Comparison of ENCODE assay signal across 20 cellular contexts in the genomic region with DNA sequence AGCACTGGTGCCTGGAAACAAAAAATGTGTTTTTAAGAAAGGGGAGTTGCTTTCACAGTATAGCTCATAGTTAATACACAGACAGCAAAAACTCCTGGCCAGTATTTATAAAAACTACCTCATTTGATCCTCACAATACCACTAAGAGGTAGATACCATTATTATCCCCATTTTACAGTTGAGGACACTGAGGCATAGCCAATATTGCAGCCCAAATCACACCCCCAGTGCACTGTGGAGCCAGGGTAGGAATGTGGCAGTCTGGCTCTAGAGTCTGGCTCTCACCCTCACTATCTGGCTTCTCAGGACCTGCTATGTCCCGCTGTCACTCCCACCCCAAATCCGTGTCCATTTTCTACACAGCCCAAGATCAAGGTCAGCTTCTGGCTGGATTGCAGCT. TPM values are rescaled to one million over a fixed set of nuclear protein-coding genes. Genes with fewer than 3 reads are reported as not detected.
DNase-seq lines count a peak whose midpoint lies in the region; ATAC-seq and TF ChIP-seq lines count a peak whose summit lies in the region.
"Had no signal": no experiment of that assay in that cellular context is flagged by ENCODE, and none has a peak within 500 bp of the region (broad histone marks: within the 10 kb centered on the region; RNA-seq: fewer than 3 reads in every experiment).

No MANE protein-coding gene starts in this region.

- H3K27me3 ChIP-seq in BLaER1 treated with 17β-estradiol and CSF1 and Interleukin-3, amounts not matched to agents 10 nM and 100 nM: no peaks in the 10 kb centered on the region
- H3K27me3 ChIP-seq in gastroesophageal sphincter: no peaks in the 10 kb centered on the region
- no peaks in the 10 kb centered on the region for H3K27me3 ChIP-seq in stomach smooth muscle (ENCODE audit: control insufficient read depth in 1 of 2, insufficient read depth in 2 of 2, low read length in 2 of 2)
- no peaks in the 10 kb centered on the region; the same call in 1 of the 2 replicates for H3K27me3 ChIP-seq in SJCRH30

- POLR2A ChIA-PET in RWPE1 (lab: Yijun Ruan, JAX; ENCODE audit: low non-redundant PET): no interaction called here

- peaks cover 0 to 48% (median 35%) of the 10 kb centered on the region in 11 experiments; a peak in 21 of 22 replicates for H3K36me3 ChIP-seq in BLaER1 treated with 17β-estradiol and CSF1 and Interleukin-3, amounts not matched to agents 10 nM and 100 nM
- peaks cover 0 to 8% of the 10 kb centered on the region in 2 donors for H3K36me3 ChIP-seq in gastroesophageal sphincter
- H3K36me3 ChIP-seq in stomach smooth muscle (ENCODE audit: control insufficient read depth in 2 of 2, insufficient read depth in 2 of 2, low read length in 2 of 2): no peaks in the 10 kb centered on the region
- H3K36me3 ChIP-seq in SJCRH30: no peaks in the 10 kb centered on the region
- H3K36me3 ChIP-seq: prostate gland had no signal

- TF ChIP-seq EP300 in gastroesophageal sphincter (IDR thresholded peaks at IDR 0.05): no peak

- H3K4me2 ChIP-seq in BLaER1 treated with 17β-estradiol and CSF1 and Interleukin-3, amounts not matched to agents 10 nM and 100 nM: peak overlapping the region; percentile 81 to 98 (median 95); a peak in 21 of 22 replicates

- H4K20me1 ChIP-seq in BLaER1 treated with 17β-estradiol and CSF1 and Interleukin-3, amounts not matched to agents 10 nM and 100 nM: peaks cover 27 to 75% (median 70%) of the 10 kb centered on the region in 11 experiments; a peak in 21 of 22 replicates

- H3K27ac ChIP-seq in BLaER1 treated with 17β-estradiol and CSF1 and Interleukin-3, amounts not matched to agents 10 nM and 100 nM: no peak overlapping the region
- H3K27ac ChIP-seq in RWPE1: peak overlapping the region; percentile 33
- peak overlapping the region in 3 of 4 donors; percentile 88 to 96 (median 94) for H3K27ac ChIP-seq in gastroesophageal sphincter
- peak overlapping the region; percentile 94 for H3K27ac ChIP-seq in stomach smooth muscle (ENCODE audit: low read length)
- H3K27ac ChIP-seq in SJCRH30: no peak overlapping the region
- H3K27ac ChIP-seq: epithelial cell of prostate, prostate gland had no signal

- TF ChIP-seq CTCF in RWPE1 (conservative IDR thresholded peaks at IDR 0.05; ENCODE audit: low read depth) (no peak), gastroesophageal sphincter (IDR thresholded peaks at IDR 0.05) (no peak)

- no peak overlapping the region for H3K4me3 ChIP-seq in BLaER1 treated with 17β-estradiol and CSF1 and Interleukin-3, amounts not matched to agents 10 nM and 100 nM
- H3K4me3 ChIP-seq in gastroesophageal sphincter (no peak overlapping the region), stomach smooth muscle (ENCODE audit: low read length in 2 of 2) (peak overlapping the region in 1 of 2 donors; percentile 29), SJCRH30 (no peak overlapping the region)
- H3K4me3 ChIP-seq: lung, prostate gland had no signal

- peak overlapping the region in 8 of 11 experiments; percentile 4 to 93 (median 21); a peak in 4 of 22 replicates for H3K9ac ChIP-seq in BLaER1 treated with 17β-estradiol and CSF1 and Interleukin-3, amounts not matched to agents 10 nM and 100 nM
- H3K9ac ChIP-seq in stomach smooth muscle (ENCODE audit: low read length in 2 of 2): peak overlapping the region in 1 of 2 donors; percentile 6

- DNase-seq in RWPE1 (ENCODE audit: low spot score) (no peak), SJCRH30 (no peak), DMS 273 treated with DMSO at 0.1 percent for 48 hours (lab: John Stamatoyannopoulos, UW) (no peak), germinal center (ENCODE audit: low spot score) (no peak)
- DNase-seq: activated CD4-positive, alpha-beta T cell treated with anti-CD3 and anti-CD28 coated beads, Interleukin-2, amount 10 ng/mL, durations not matched to agents 24 days and 14 days; activated naive CD4-positive, alpha-beta T cell; cortex of kidney; DMS53; H7; Kasumi-1; NCI-H1417 treated with DMSO at 0.1 percent for 48 hours; NCI-H2171; stimulated activated naive CD4-positive, alpha-beta T cell treated with Interleukin-2 at 50 U/mL for 16 hours had no signal

- CTCF ChIA-PET in RWPE1 (lab: Yijun Ruan, JAX): interaction anchor here (1.2 kb wide), 1 partner anchor 12 kb away, joined by 3 read pairs; no protein-coding TSS in a partner anchor

- TF ChIP-seq POLR2A in gastroesophageal sphincter (IDR thresholded peaks at IDR 0.05): no peak

- peaks cover 53 to 75% (median 59%) of the 10 kb centered on the region in 10 experiments for H3K4me1 ChIP-seq in BLaER1 treated with 17β-estradiol and CSF1 and Interleukin-3, amounts not matched to agents 10 nM and 100 nM
- H3K4me1 ChIP-seq in gastroesophageal sphincter (peaks cover 0 to 90% (median 18%) of the 10 kb centered on the region in 3 donors), stomach smooth muscle (ENCODE audit: control insufficient read depth, insufficient read depth, low read length) (peaks cover 38% of the 10 kb centered on the region), SJCRH30 (no peaks in the 10 kb centered on the region)

- no peaks in the 10 kb centered on the region for H3K9me3 ChIP-seq in BLaER1 treated with 17β-estradiol and CSF1 and Interleukin-3, amounts not matched to agents 10 nM and 100 nM (replicated peaks in 1 of 11)
- H3K9me3 ChIP-seq in gastroesophageal sphincter: no peaks in the 10 kb centered on the region
- H3K9me3 ChIP-seq in stomach smooth muscle (ENCODE audit: control insufficient read depth in 2 of 2, low read length in 2 of 2): no peaks in the 10 kb centered on the region
- H3K9me3 ChIP-seq in SJCRH30 (replicated peaks): no peaks in the 10 kb centered on the region
- H3K9me3 ChIP-seq: prostate gland had no signal

- 83% methylated on average over 2 of the region's 2 CpGs; no CpG with 5 or more reads in 1 of the 2 donors for WGBS in gastroesophageal sphincter (ENCODE audit: low coverage in 1 of 2), 2 donors

- no peak for ATAC-seq in gastroesophageal sphincter
- ATAC-seq: Panc1 had no signal

RNA-seq across cellular contexts. Expression of a gene that starts 2.6 kb away (rescaled TPM):
- total RNA-seq in gastroesophageal sphincter: 100 to 1,000 TPM in 1 of 4 donors, 10 to 100 TPM in 3; 45.3 to 132 (median 82.8) TPM
- 35.7 and 37.9 TPM in 2 replicates for total RNA-seq in SJCRH30 (2014; rRNA removed; shearing (Covaris generic))

Comparison
In these comparisons a context has a peak if more than half of its experiments do, and no peak if none do; other contexts are left out.
1. H3K27ac ChIP-seq: peak in RWPE1 (single experiment), gastroesophageal sphincter (3 of 4) and stomach smooth muscle (single experiment); none in BLaER1 treated with 17β-estradiol and CSF1 and Interleukin-3, amounts not matched to agents 10 nM and 100 nM (0 of 11) and SJCRH30 (single experiment).